Comparison of ENCODE assay signal across 8 cellular contexts in genomic region chr18:74147779-74148542, GRCh38. TPM values are rescaled to one million over a fixed set of nuclear protein-coding genes. Genes with fewer than 3 reads are reported as not detected.
DNase-seq lines count a peak whose midpoint lies in the region; ATAC-seq, FAIRE-seq and TF ChIP-seq lines count a peak whose summit lies in the region.

Gene FBXO15, minus strand, starts transcription at chr18:74147834. Its CDS starts 49 bp downstream, at chr18:74147785.
Gene TIMM21, plus strand, starts transcription at chr18:74148523. Its CDS starts 286 bp downstream, at chr18:74148809.

- peak within 1 kb of the TSS; percentile 78 to 91 for H3K27ac ChIP-seq in ovary
- peak within 1 kb of the TSS; percentile 88 to 98 (median 93) for H3K27ac ChIP-seq in thyroid gland

- peak within 1 kb of the TSS; percentile 94 for H3K9ac ChIP-seq in adipocyte (ENCODE audit: low read length)

- TF ChIP-seq EP300 in ovary (IDR thresholded peaks at IDR 0.05), result no peak

- H3K27me3 ChIP-seq in adipocyte (replicated peaks; ENCODE audit: control insufficient read depth, insufficient read depth, low read length), result no peaks in the 10 kb centered on the region
- no peaks in the 10 kb centered on the region for H3K27me3 ChIP-seq in ovary
- no peaks in the 10 kb centered on the region for H3K27me3 ChIP-seq in thyroid gland

- TF ChIP-seq POLR2A in GM12891 (IDR thresholded peaks at IDR 0.05; ENCODE audit: low read depth, low read length) (peak; percentile 78), ovary (IDR thresholded peaks at IDR 0.05) (peak; percentile 64), thyroid gland (IDR thresholded peaks at IDR 0.05) (peak in 1 of 2 donors; percentile 52)

- ATAC-seq in HG02798 (IDR thresholded peaks at IDR 0.05; ENCODE audit: poor library complexity, unreplicated experiment), result peak; percentile 91
- peak; percentile 97 for ATAC-seq in Right ventricle myocardium superior (ENCODE audit: poor library complexity)

- H3K4me1 ChIP-seq in adipocyte (ENCODE audit: control insufficient read depth, insufficient read depth, low read length) (peaks cover 17% of the 10 kb centered on the region), ovary (ENCODE audit: insufficient read depth) (peaks cover 7% of the 10 kb centered on the region), thyroid gland (peaks cover 6 to 11% of the 10 kb centered on the region in 2 donors)

- peak; percentile 100 for FAIRE-seq in GM12891 (lab: Jason Lieb, UNC)

- no peak for TF ChIP-seq CTCF in ovary (IDR thresholded peaks at IDR 0.05)
- TF ChIP-seq CTCF in thyroid gland (IDR thresholded peaks at IDR 0.05), result peak in 1 of 6 experiments; percentile 13

- H3K4me3 ChIP-seq in adipocyte (ENCODE audit: low read length), result peak within 1 kb of the TSS; percentile 91
- peak within 1 kb of the TSS; percentile 77 for H3K4me3 ChIP-seq in ovary
- H3K4me3 ChIP-seq in thyroid gland (replicated peaks in 1 of 3), result peak within 1 kb of the TSS; percentile 51 to 79 (median 77)

- 0% methylated on average over 43 to 58 of the region's 58 CpGs for WGBS in ovary, 3 donors
- 0 to 1% methylated on average over 47 to 53 of the region's 58 CpGs for WGBS in thyroid gland, 2 donors

- intact Hi-C loops in Right ventricle myocardium superior (cut with DNase I), result no loop called here
- intact Hi-C loops in ovary (cut with DNase I), result loop anchor here in 1 of 4 donors (5.0 kb wide), 1 partner anchor 139 kb away; no protein-coding TSS in a partner anchor
- intact Hi-C loops in thyroid gland (cut with DNase I), result no loop called here

- DNase-seq in GM12891 (ENCODE audit: insufficient read length, low spot score) (peak; percentile 87), NCI-H1417 treated with DMSO at 0.1 percent for 48 hours (lab: John Stamatoyannopoulos, UW) (peak; percentile 99), SW 1271 (lab: John Stamatoyannopoulos, UW) (peak; percentile 94 to 98), adipocyte (ENCODE audit: low read depth) (peak; percentile 99), Right ventricle myocardium superior (peak; percentile 98), ovary (peak; percentile 95 to 98 (median 97)), thyroid gland (peak; percentile 94)

- H3K9me3 ChIP-seq in adipocyte (ENCODE audit: control insufficient read depth, low read length), result no peaks in the 10 kb centered on the region
- no peaks in the 10 kb centered on the region for H3K9me3 ChIP-seq in ovary
- H3K9me3 ChIP-seq in thyroid gland, result no peaks in the 10 kb centered on the region

- no peaks in the 10 kb centered on the region for H3K36me3 ChIP-seq in adipocyte (ENCODE audit: control insufficient read depth, insufficient read depth, low read length, severe bottlenecking)
- no peaks in the 10 kb centered on the region for H3K36me3 ChIP-seq in ovary
- no peaks in the 10 kb centered on the region for H3K36me3 ChIP-seq in thyroid gland

TF ChIP-seq in GM12891, 5 proteins besides CTCF, POLR2A, EP300 and RAD21:
- TF ChIP-seq POLR2AphosphoS5 (IDR thresholded peaks at IDR 0.05; ENCODE audit: low read depth, low read length) (peak; percentile 60), TAF1 (IDR thresholded peaks at IDR 0.05; ENCODE audit: low read depth, low read length) (peak; percentile 82), PAX5 (IDR thresholded peaks at IDR 0.05; ENCODE audit: insufficient read depth, low read length, severe bottlenecking) (no peak), POU2F2 (IDR thresholded peaks at IDR 0.05; ENCODE audit: low read depth, low read length) (peak; percentile 37; the same call in 1 of the 2 replicates)
TF ChIP-seq in GM12891: peak in this region for 3.

RNA-seq across cellular contexts. Expression of gene FBXO15, which starts in this region (rescaled TPM):
- polyA plus RNA-seq in GM12891 (2012; ENCODE audit: low read depth, missing spikeins), result 0.33 TPM
- total RNA-seq in Right ventricle myocardium superior (not detected), ovary (10 to 100 TPM in 1 of 7 donors, 1 to 10 TPM in 3, under 1 TPM in 3; 0.40 to 13.6 (median 1.3) TPM), thyroid gland (1 to 10 TPM in 1 of 4 donors, under 1 TPM in 3; 0.54 to 1.9 (median 0.72) TPM)
- polyA plus RNA-seq in ovary, result 1 to 10 TPM in 1 of 2 donors, under 1 TPM in 1; 0.73 to 1.1 TPM

RNA-seq across cellular contexts. Expression of gene TIMM21, which starts in this region (rescaled TPM):
- polyA plus RNA-seq in GM12891 (2012; ENCODE audit: low read depth, missing spikeins), result 32.5 TPM
- 158 TPM for total RNA-seq in Right ventricle myocardium superior
- total RNA-seq in ovary, result 10 to 100 TPM; 12.5 to 28.0 (median 22.9) TPM
- polyA plus RNA-seq in ovary, result 10 to 100 TPM; 19.1 to 49.8 TPM
- total RNA-seq in thyroid gland, result 10 to 100 TPM; 18.2 to 47.0 (median 27.9) TPM

Comparison
In these comparisons a context has a peak if more than half of its experiments do, and no peak if none do; other contexts are left out.
1. Peak in every context shown above with its lines: DNase-seq, ATAC-seq, H3K4me3 ChIP-seq and H3K27ac ChIP-seq.